Comparison of ENCODE assay signal across 13 cellular contexts in the genomic region with DNA sequence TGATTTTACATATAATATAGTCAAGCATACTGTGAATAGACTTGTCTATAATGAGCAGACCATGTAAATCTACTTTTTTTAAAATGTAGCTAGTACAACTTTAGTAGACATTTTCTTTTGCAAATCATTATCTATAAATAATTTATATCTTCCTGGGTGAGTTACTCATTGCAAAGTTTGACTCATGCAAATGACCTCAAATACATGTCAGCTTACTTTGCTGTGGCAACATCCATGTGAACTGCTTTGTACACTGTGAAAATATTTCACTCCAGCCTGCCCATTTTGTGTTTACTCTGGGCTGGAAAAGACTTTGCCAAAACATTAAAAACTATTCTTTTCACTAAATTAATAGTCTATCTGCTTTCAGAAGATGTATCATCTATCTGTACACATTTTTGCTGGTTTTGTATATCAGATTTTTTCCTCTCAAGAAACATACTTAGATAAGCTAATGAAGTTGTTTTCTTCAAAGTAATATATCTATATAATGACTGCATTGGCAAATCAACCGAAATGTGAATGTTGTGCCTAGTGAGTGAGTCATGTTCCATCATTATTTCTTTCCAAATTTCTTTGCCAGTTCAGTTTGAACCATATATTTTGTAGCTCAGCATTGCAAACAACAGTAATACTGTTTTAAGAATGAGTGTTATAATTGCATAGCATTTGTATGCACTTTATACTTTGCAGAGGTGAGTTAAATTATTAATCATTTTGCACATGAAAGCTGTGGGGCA. TPM values are rescaled to one million over a fixed set of nuclear protein-coding genes. Genes with fewer than 3 reads are reported as not detected.
DNase-seq lines count a peak whose midpoint lies in the region; ATAC-seq, FAIRE-seq and TF ChIP-seq lines count a peak whose summit lies in the region.
"Had no signal": no experiment of that assay in that cellular context is flagged by ENCODE, and none has a peak within 500 bp of the region (broad histone marks: within the 10 kb centered on the region; RNA-seq: fewer than 3 reads in every experiment).

No MANE protein-coding gene starts in this region.

- no peaks in the 10 kb centered on the region for H3K27me3 ChIP-seq in AG04450 (ENCODE audit: control insufficient read depth, insufficient read depth, low read length)
- no peaks in the 10 kb centered on the region for H3K27me3 ChIP-seq in keratinocyte (ENCODE audit: control insufficient read depth, extremely low read depth, insufficient read depth, low read length)
- no peaks in the 10 kb centered on the region for H3K27me3 ChIP-seq in psoas muscle (ENCODE audit: insufficient read depth in 3 of 3, low read length in 2 of 3)
- H3K27me3 ChIP-seq: uterus had no signal

- ATAC-seq in HG02981 (IDR thresholded peaks at IDR 0.05; ENCODE audit: unreplicated experiment) (peak; percentile 75), psoas muscle (no peak), HG03025 (IDR thresholded peaks at IDR 0.05; ENCODE audit: low FRiP score, unreplicated experiment) (no peak)

- H3K4me1 ChIP-seq in keratinocyte (ENCODE audit: control insufficient read depth, extremely low read depth, insufficient read depth, low read length) (peaks cover 10% of the 10 kb centered on the region), psoas muscle (no peaks in the 10 kb centered on the region)
- H3K4me1 ChIP-seq: uterus had no signal

- no peaks in the 10 kb centered on the region for H3K79me2 ChIP-seq in keratinocyte (ENCODE audit: control insufficient read depth, insufficient read depth, low read length)

- WGBS in psoas muscle, 3 donors: 49 to 71% (median 67%) methylated on average over 1 of the region's 1 CpG

- CTCF ChIA-PET in AG04450 (lab: Charles Lee): interaction anchor here (0.9 to 8.4 kb wide), 7 partner anchors 9 to 403 kb away, joined by 3 to 112 read pairs (median 3); no protein-coding TSS in a partner anchor

- H3K4me2 ChIP-seq in keratinocyte (ENCODE audit: control insufficient read depth, extremely low read depth, insufficient read depth, low read depth, low read length): peak overlapping the region; percentile 12

- POLR2A ChIA-PET in AG04450 (lab: Yijun Ruan, JAX): no interaction called here

- dilution Hi-C loops in keratinocyte (cut with MboI; ENCODE audit: extremely low pct_ligation_motif_present, low sequenced_read_pairs): no loop called here

- TF ChIP-seq CTCF in AG04450 (IDR thresholded peaks at IDR 0.05; ENCODE audit: low read depth, low read length) (no peak), keratinocyte (optimal IDR thresholded peaks at IDR 0.05 in 1 of 3, IDR thresholded peaks at IDR 0.05 in 1 of 3, conservative IDR thresholded peaks at IDR 0.05 in 1 of 3; ENCODE audit: extremely low read depth in 1 of 3, insufficient read depth in 2 of 3, low read length in 3 of 3) (no peak), psoas muscle (IDR thresholded peaks at IDR 0.05) (no peak)

- H3K4me3 ChIP-seq in AG04450 (ENCODE audit: low read depth, low read length) (no peak overlapping the region), keratinocyte (ENCODE audit: control insufficient read depth in 2 of 3, extremely low read depth in 1 of 3, insufficient read depth in 2 of 3, low read depth in 1 of 3, low read length in 3 of 3) (no peak overlapping the region), psoas muscle (no peak overlapping the region)
- H3K4me3 ChIP-seq: uterus had no signal

- H3K9ac ChIP-seq in keratinocyte (ENCODE audit: control insufficient read depth, extremely low read depth, insufficient read depth, low read length): no peak overlapping the region

- H4K20me1 ChIP-seq in keratinocyte (ENCODE audit: control insufficient read depth, extremely low read depth, insufficient read depth, low read length): no peaks in the 10 kb centered on the region

- H3K9me3 ChIP-seq in AG04450 (ENCODE audit: control insufficient read depth, insufficient read depth, low read length) (no peaks in the 10 kb centered on the region), keratinocyte (ENCODE audit: control insufficient read depth, low read depth, low read length) (no peaks in the 10 kb centered on the region), psoas muscle (no peaks in the 10 kb centered on the region)
- H3K9me3 ChIP-seq: uterus had no signal

- H3K36me3 ChIP-seq in keratinocyte (ENCODE audit: control insufficient read depth in 2 of 2, extremely low read depth in 1 of 2, insufficient read depth in 2 of 2, low read length in 2 of 2) (no peaks in the 10 kb centered on the region), psoas muscle (ENCODE audit: insufficient read depth in 1 of 2, low read depth in 1 of 2) (no peaks in the 10 kb centered on the region)
- H3K36me3 ChIP-seq: uterus had no signal

- DNase-seq in AG04450 (ENCODE audit: low read depth, low spot score): peak; percentile 69
- DNase-seq in amniotic stem cell (lab: John Stamatoyannopoulos, UW): peak; percentile 59
- peak; percentile 13 for DNase-seq in keratinocyte (ENCODE audit: low read depth, low spot score)
- DNase-seq in iPS-NIHi7 (ENCODE audit: extremely low spot score): no peak
- DNase-seq in psoas muscle: no peak
- DNase-seq in GM12891 (ENCODE audit: insufficient read length, low spot score): no peak
- DNase-seq: activated T-cell treated with anti-CD3 and anti-CD28 coated beads, Interleukin-2, amount 50 U/mL, for 48 hours; dermis blood vessel endothelial cell; GOT3; posterior cingulate gyrus; uterus had no signal

- TF ChIP-seq POLR2A in GM12891 (IDR thresholded peaks at IDR 0.05; ENCODE audit: low read depth, low read length): no peak

- intact Hi-C loops in psoas muscle (cut with DNase I): loop anchor here in 1 of 2 donors (10.0 kb wide), 1 partner anchor 470 kb away; no protein-coding TSS in a partner anchor

- no peaks in the 10 kb centered on the region for H3K9me1 ChIP-seq in keratinocyte (ENCODE audit: control insufficient read depth, extremely low read depth, insufficient read depth, low read length)

- no peak overlapping the region for H3K27ac ChIP-seq in AG04450 (ENCODE audit: low read depth, low read length)
- peak overlapping the region; percentile 50 for H3K27ac ChIP-seq in keratinocyte (ENCODE audit: control insufficient read depth, insufficient read depth, low read length)
- no peak overlapping the region for H3K27ac ChIP-seq in psoas muscle
- H3K27ac ChIP-seq: uterus had no signal

- H2AFZ ChIP-seq in keratinocyte (ENCODE audit: control insufficient read depth, low read length): no peak overlapping the region

- FAIRE-seq in keratinocyte (lab: Jason Lieb, UNC) (peak; percentile 26), GM12891 (lab: Jason Lieb, UNC) (no peak)

TF ChIP-seq in GM12891, 5 proteins besides CTCF, POLR2A, EP300 and RAD21:
- TF ChIP-seq SPI1 (IDR thresholded peaks at IDR 0.05; ENCODE audit: low read depth, low read length): no peak
- no peak for TF ChIP-seq TAF1 (IDR thresholded peaks at IDR 0.05; ENCODE audit: low read depth, low read length)
- TF ChIP-seq PAX5 (IDR thresholded peaks at IDR 0.05; ENCODE audit: insufficient read depth, low read length, severe bottlenecking): no peak

RNA-seq across cellular contexts. Expression of gene IGSF10, which starts 26.5 kb away (rescaled TPM):
- polyA plus RNA-seq in AG04450 (2011; rRNA removed) (0.02 TPM in 2 replicates), keratinocyte (under 0.01 to 0.01 TPM (median 0.01 TPM) in 3 replicates), psoas muscle (under 1 TPM in 2 of 3 donors, not detected in 1; 0.04 to 0.23 TPM)
- 0.04 TPM in 1 of 2 replicates, not detected in the other for polyA minus RNA-seq in AG04450 (2011; rRNA and poly(A)+ RNA removed)
- not detected for polyA plus RNA-seq in keratinocyte (2011; ENCODE audit: low read depth)
- polyA plus RNA-seq in keratinocyte (2011; cell fraction: cytosol; rRNA removed): not detected in 2 replicates
- polyA plus RNA-seq in keratinocyte (2011; cell fraction: nucleus; rRNA removed): 0.05 and 0.06 TPM in 2 replicates
- polyA plus RNA-seq in keratinocyte (2012; ENCODE audit: low replicate concordance): 0.01 TPM in 1 of 2 replicates, not detected in the other
- under 0.01 to 0.03 TPM in 2 of 3 replicates, not detected in the other for polyA minus RNA-seq in keratinocyte
- not detected for polyA minus RNA-seq in keratinocyte (2011; cell fraction: cytosol; rRNA and poly(A)+ RNA removed)
- polyA minus RNA-seq in keratinocyte (2011; cell fraction: nucleus; rRNA and poly(A)+ RNA removed): not detected in 2 replicates
- 1 to 10 TPM in 1 of 4 donors, under 1 TPM in 3; 0.06 to 1.3 (median 0.37) TPM for total RNA-seq in psoas muscle
- polyA plus RNA-seq in GM12891 (2012; ENCODE audit: low read depth, missing spikeins): not detected

RNA-seq across cellular contexts. Expression of gene P2RY12, which starts 49.8 kb away (rescaled TPM):
- polyA plus RNA-seq in AG04450 (2011; rRNA removed): not detected in 2 replicates
- not detected in 2 replicates for polyA minus RNA-seq in AG04450 (2011; rRNA and poly(A)+ RNA removed)
- not detected in 3 replicates for polyA plus RNA-seq in keratinocyte
- polyA plus RNA-seq in keratinocyte (2011; ENCODE audit: low read depth): not detected
- not detected in 2 replicates for polyA plus RNA-seq in keratinocyte (2011; cell fraction: cytosol; rRNA removed)
- not detected in 2 replicates for polyA plus RNA-seq in keratinocyte (2011; cell fraction: nucleus; rRNA removed)
- polyA plus RNA-seq in keratinocyte (2012; ENCODE audit: low replicate concordance): not detected in 2 replicates
- not detected in 3 replicates for polyA minus RNA-seq in keratinocyte
- not detected for polyA minus RNA-seq in keratinocyte (2011; cell fraction: cytosol; rRNA and poly(A)+ RNA removed)
- polyA minus RNA-seq in keratinocyte (2011; cell fraction: nucleus; rRNA and poly(A)+ RNA removed): not detected in 2 replicates
- total RNA-seq in psoas muscle: 1 to 10 TPM in 1 of 4 donors, under 1 TPM in 3; 0.25 to 1.1 (median 0.56) TPM
- under 1 TPM in 2 of 3 donors, not detected in 1; 0.13 to 0.14 TPM for polyA plus RNA-seq in psoas muscle
- 0.10 TPM for polyA plus RNA-seq in GM12891 (2012; ENCODE audit: low read depth, missing spikeins)
- total RNA-seq: dermis blood vessel endothelial cell had no signal

Comparison
In these comparisons a context has a peak if more than half of its experiments do, and no peak if none do; other contexts are left out.
1. DNase-seq: peak in AG04450 (single experiment), amniotic stem cell (single experiment) and keratinocyte (single experiment); none in iPS-NIHi7 (single experiment), psoas muscle (0 of 2) and GM12891 (single experiment).